In genomic region chr15:23436421-23436820, GRCh38 we compare ENCODE assay signal across 24 cellular contexts. TPM values are rescaled to one million over a fixed set of nuclear protein-coding genes. Genes with fewer than 3 reads are reported as not detected.
"Had no signal": no experiment of that assay in that cellular context is flagged by ENCODE, and none has a peak within 500 bp of the region (broad histone marks: within the 10 kb centered on the region; RNA-seq: fewer than 3 reads in every experiment).

No MANE protein-coding gene starts in this region.

- DNase-seq: Kasumi-1, MV-4-11, NCI-H1048, NCI-H1105, NCI-H1436 treated with DMSO at 0.1 percent for 48 hours, NCI-H1694, NCI-H1930, NCI-H2081, NCI-H2107, NCI-H2227 treated with DMSO at 0.1 percent for 48 hours, NCI-H524, NCI-H526 treated with DMSO at 0.1 percent for 48 hours, NCI-H748 treated with DMSO at 0.1 percent for 48 hours, Right ventricle myocardium superior, RPMI8226, SIG-M5, SK-N-SH had no signal

- ATAC-seq: K562 had no signal

- H3K9me2 ChIP-seq: SK-N-SH had no signal

- H3K4me3 Mint-ChIP-seq: IgD-negative memory B cell had no signal

- H3K9ac ChIP-seq: KMS-11, SK-N-SH had no signal

- H3K36me3 ChIP-seq: SJSA1 had no signal

- H3K27me3 Mint-ChIP-seq: IgD-negative memory B cell had no signal

- H3K4me1 ChIP-seq: SJSA1 had no signal

- H3K9me3 Mint-ChIP-seq: IgD-negative memory B cell had no signal

- H3K4me1 Mint-ChIP-seq: IgD-negative memory B cell had no signal

- H3K27ac ChIP-seq: HL-60, KMS-11, SJSA1 had no signal

- H3K9me3 ChIP-seq: SJSA1, SK-N-SH had no signal

- H3K4me2 ChIP-seq: KMS-11, SK-N-SH had no signal

- H3K4me3 ChIP-seq: K562, SJSA1 had no signal

- H3K27me3 ChIP-seq: SJSA1 had no signal

- H3K27ac Mint-ChIP-seq: IgD-negative memory B cell had no signal

RNA-seq across cellular contexts. Expression of gene GOLGA6L2, which starts 10.6 kb away (rescaled TPM):
- total RNA-seq: K562, M059J, NCI-H460, Right ventricle myocardium superior, SJSA1 had no signal
- polyA plus RNA-seq: IgD-negative memory B cell, K562, SK-N-SH had no signal
